ENCODE assay signal across 21 cellular contexts in genomic region chr1:182657026-182657425, GRCh38. TPM values are rescaled to one million over a fixed set of nuclear protein-coding genes. Genes with fewer than 3 reads are reported as not detected.
DNase-seq lines count a peak whose midpoint lies in the region; ATAC-seq and TF ChIP-seq lines count a peak whose summit lies in the region.
"Had no signal": no experiment of that assay in that cellular context is flagged by ENCODE, and none has a peak within 500 bp of the region (broad histone marks: within the 10 kb centered on the region; RNA-seq: fewer than 3 reads in every experiment).

No MANE protein-coding gene starts in this region.

- H3K4me1 Mint-ChIP-seq in GM23338, result peaks cover 28% of the 10 kb centered on the region
- H3K4me1 Mint-ChIP-seq in neural progenitor cell, result peaks cover 16% of the 10 kb centered on the region
- H3K4me1 Mint-ChIP-seq: CD4-positive, CD25-positive, alpha-beta regulatory T cell had no signal

- no peak for TF ChIP-seq CTCF in GM23338 (conservative IDR thresholded peaks at IDR 0.05; ENCODE audit: low read depth in 2 of 2)
- no peak for TF ChIP-seq CTCF in neural progenitor cell (IDR thresholded peaks at IDR 0.05)
- no peak for TF ChIP-seq CTCF in foreskin keratinocyte (conservative IDR thresholded peaks at IDR 0.05)

- no peak overlapping the region for H3K4me3 Mint-ChIP-seq in GM23338
- no peak overlapping the region for H3K4me3 Mint-ChIP-seq in neural progenitor cell
- H3K4me3 Mint-ChIP-seq: CD4-positive, CD25-positive, alpha-beta regulatory T cell; T-helper 1 cell treated with Interleukin-12 subunit alpha and Interleukin-12 subunit beta and Interleukin-4 antibody, amounts not matched to agents 30 μg/mL and 1 μg/mL, for 36 hours had no signal

- no peaks in the 10 kb centered on the region for H3K9me3 Mint-ChIP-seq in GM23338
- H3K9me3 Mint-ChIP-seq in neural progenitor cell, result no peaks in the 10 kb centered on the region
- H3K9me3 Mint-ChIP-seq: CD4-positive, CD25-positive, alpha-beta regulatory T cell; T-helper 1 cell treated with Interleukin-12 subunit alpha and Interleukin-12 subunit beta and Interleukin-4 antibody, amounts not matched to agents 30 μg/mL and 1 μg/mL, for 36 hours had no signal

- no peak overlapping the region for H3K9ac ChIP-seq in neural progenitor cell

- H3K36me3 Mint-ChIP-seq in GM23338 (ENCODE audit: low read depth) (no peaks in the 10 kb centered on the region), neural progenitor cell (no peaks in the 10 kb centered on the region)
- H3K36me3 Mint-ChIP-seq: CD4-positive, CD25-positive, alpha-beta regulatory T cell had no signal

- H3K27ac ChIP-seq in GM23338 (ENCODE audit: low read depth) (no peak overlapping the region), neural progenitor cell (no peak overlapping the region), foreskin keratinocyte (no peak overlapping the region)

- H3K79me2 ChIP-seq in GM23338 (replicated peaks; ENCODE audit: insufficient read depth) (no peaks in the 10 kb centered on the region), neural progenitor cell (ENCODE audit: low read depth) (no peaks in the 10 kb centered on the region)

- ATAC-seq in GM23338 (no peak), HG02763 (IDR thresholded peaks at IDR 0.05; ENCODE audit: unreplicated experiment) (no peak), foreskin keratinocyte (no peak)
- ATAC-seq: Right ventricle myocardium inferior had no signal

- no peaks in the 10 kb centered on the region for H3K9me2 ChIP-seq in GM23338 (ENCODE audit: insufficient read depth)

- no peak for DNase-seq in GM23338 (ENCODE audit: low spot score)
- peak; percentile 94 for DNase-seq in NCI-H1092 treated with DMSO at 0.1 percent for 48 hours (lab: John Stamatoyannopoulos, UW)
- peak; percentile 62 for DNase-seq in NCI-H524 treated with DMSO at 0.1 percent for 48 hours (lab: John Stamatoyannopoulos, UW)
- no peak for DNase-seq in neural progenitor cell (ENCODE audit: low spot score)
- DNase-seq in NCI-H510A treated with DMSO at 0.1 percent for 48 hours (lab: John Stamatoyannopoulos, UW), result no peak
- no peak for DNase-seq in foreskin keratinocyte
- DNase-seq: BE2C; CD4-positive, CD25-positive, alpha-beta regulatory T cell; EL; Karpas-422; MV-4-11; NCI-H187; NCI-H226; NCI-H526; OCI-M1; T1000 had no signal

- H4K20me1 ChIP-seq in GM23338 (replicated peaks; ENCODE audit: insufficient read depth) (no peaks in the 10 kb centered on the region), neural progenitor cell (ENCODE audit: low read depth) (no peaks in the 10 kb centered on the region)

- H3K27ac Mint-ChIP-seq in GM23338, result no peak overlapping the region
- H3K27ac Mint-ChIP-seq in neural progenitor cell, result no peak overlapping the region
- H3K27ac Mint-ChIP-seq: CD4-positive, CD25-positive, alpha-beta regulatory T cell; T-helper 1 cell treated with Interleukin-12 subunit alpha and Interleukin-12 subunit beta and Interleukin-4 antibody, amounts not matched to agents 30 μg/mL and 1 μg/mL, for 36 hours had no signal

- H3K4me2 ChIP-seq in GM23338, result no peak overlapping the region
- no peak overlapping the region for H3K4me2 ChIP-seq in neural progenitor cell

- no peaks in the 10 kb centered on the region for H3K36me3 ChIP-seq in GM23338 (ENCODE audit: insufficient read depth)
- H3K36me3 ChIP-seq in neural progenitor cell, result no peaks in the 10 kb centered on the region
- H3K36me3 ChIP-seq: BE2C had no signal

- H3F3A ChIP-seq in GM23338 (replicated peaks; ENCODE audit: low read depth) (no peaks in the 10 kb centered on the region), neural progenitor cell (ENCODE audit: low read depth) (no peaks in the 10 kb centered on the region)

- H3K27me3 ChIP-seq in GM23338 (ENCODE audit: insufficient read depth) (no peaks in the 10 kb centered on the region), neural progenitor cell (no peaks in the 10 kb centered on the region), foreskin keratinocyte (peaks cover 40% of the 10 kb centered on the region)
- H3K27me3 ChIP-seq: BE2C had no signal

- H3K27me3 Mint-ChIP-seq in GM23338 (ENCODE audit: insufficient read depth, low read depth, poor library complexity) (peaks cover 2% of the 10 kb centered on the region), neural progenitor cell (ENCODE audit: insufficient read depth, low read depth) (no peaks in the 10 kb centered on the region)

- H3K4me3 ChIP-seq in GM23338 (no peak overlapping the region), neural progenitor cell (no peak overlapping the region)

- H2AFZ ChIP-seq in GM23338 (peak overlapping the region; percentile 88; the same call in 1 of the 2 replicates), neural progenitor cell (replicated peaks) (peak overlapping the region; percentile 79)

- H3K4me1 ChIP-seq in GM23338 (ENCODE audit: insufficient read depth), result peaks cover 15% of the 10 kb centered on the region
- H3K4me1 ChIP-seq in neural progenitor cell, result peaks cover 12% of the 10 kb centered on the region
- no peaks in the 10 kb centered on the region for H3K4me1 ChIP-seq in foreskin keratinocyte

- no peaks in the 10 kb centered on the region for H3K9me3 ChIP-seq in neural progenitor cell (ENCODE audit: low read depth)
- H3K9me3 ChIP-seq: BE2C had no signal

TF ChIP-seq in GM23338, 12 proteins besides CTCF, POLR2A, EP300 and RAD21 (continues in another document):
- TF ChIP-seq ZNF462 (CRISPR knock-in tag; IDR thresholded peaks at IDR 0.05), result no peak
- no peak for TF ChIP-seq NANOG (IDR thresholded peaks at IDR 0.05; ENCODE audit: borderline replicate concordance)
- TF ChIP-seq ZNF331 (CRISPR knock-in tag; IDR thresholded peaks at IDR 0.05; ENCODE audit: low read depth), result no peak
- no peak for TF ChIP-seq JUNB (IDR thresholded peaks at IDR 0.05; ENCODE audit: unreplicated experiment)
- no peak for TF ChIP-seq CREB1 (CRISPR knock-in tag; IDR thresholded peaks at IDR 0.05; ENCODE audit: low read depth)

RNA-seq across cellular contexts. Expression of gene RGS8, which starts 27.4 kb away (rescaled TPM):
- 1.0 and 2.5 TPM in 2 replicates for total RNA-seq in GM23338 (2014; rRNA removed; shearing (Covaris generic))
- polyA plus RNA-seq in GM23338 (2016; fragmentation: Nextera tagmentation; extraction: Ambion mirVana) (0.06 and 0.10 TPM in 2 replicates), foreskin keratinocyte (not detected in 2 replicates)
- total RNA-seq in neural progenitor cell (ENCODE audit: low replicate concordance) (0.87 and 0.99 TPM in 2 replicates), foreskin keratinocyte (not detected in 2 replicates)
- total RNA-seq: A673; CD4-positive, CD25-positive, alpha-beta regulatory T cell; M059J; Right ventricle myocardium inferior had no signal
- polyA plus RNA-seq: CD4-positive, CD25-positive, alpha-beta regulatory T cell had no signal

RNA-seq across cellular contexts. Expression of gene RGS16, which starts 52.8 kb away (rescaled TPM):
- total RNA-seq in GM23338 (2014; rRNA removed; shearing (Covaris generic)), result 15.4 and 18.2 TPM in 2 replicates
- polyA plus RNA-seq in GM23338 (2016; fragmentation: Nextera tagmentation; extraction: Ambion mirVana), result 31.6 and 35.2 TPM in 2 replicates
- total RNA-seq in neural progenitor cell (ENCODE audit: low replicate concordance), result 12.5 and 16.4 TPM in 2 replicates
- total RNA-seq in foreskin keratinocyte, result 0.07 and 0.14 TPM in 2 replicates
- polyA plus RNA-seq in foreskin keratinocyte, result 0.06 and 0.10 TPM in 2 replicates
- total RNA-seq: M059J had no signal

Comparison
In these comparisons a context has a peak if more than half of its experiments do, and no peak if none do; other contexts are left out.
1. DNase-seq: peak in NCI-H1092 treated with DMSO at 0.1 percent for 48 hours (single experiment) and NCI-H524 treated with DMSO at 0.1 percent for 48 hours (single experiment); none in GM23338 (single experiment), neural progenitor cell (single experiment), NCI-H510A treated with DMSO at 0.1 percent for 48 hours (single experiment) and foreskin keratinocyte (0 of 2).
2. RNA of gene RGS16, which starts 52.8 kb away (total RNA-seq): 15.4 to 18.2 TPM in GM23338 and 12.5 to 16.4 TPM in neural progenitor cell; 0.07 to 0.14 TPM in foreskin keratinocyte; every median in the first group is over 10 times any median in the second.